Comparison of ENCODE assay signal across 1 cellular context in genomic region chr18:46097853-46098615, GRCh38.
TF ChIP-seq lines count a peak whose summit lies in the region.

ATP5F1A (minus strand) TSS chr18:46098296; CDS start chr18:46098231, 65 bp downstream.

TF ChIP-seq in GM12878, 131 proteins besides CTCF, POLR2A, EP300 and RAD21 (continued from another document and continues in another):
- TF ChIP-seq KLF5 (IDR thresholded peaks at IDR 0.05; ENCODE audit: partially characterized antibody) (peak; percentile 63), ASH2L (IDR thresholded peaks at IDR 0.05; ENCODE audit: borderline replicate concordance, low read depth) (peak; percentile 75; the same call in 1 of the 2 replicates), STAT1 (conservative IDR thresholded peaks at IDR 0.05) (no peak), JUND (IDR thresholded peaks at IDR 0.05; ENCODE audit: low read depth, low read length) (no peak), TCF7 (IDR thresholded peaks at IDR 0.05; ENCODE audit: borderline replicate concordance) (no peak), DPF2 (IDR thresholded peaks at IDR 0.05) (no peak), HDGF (IDR thresholded peaks at IDR 0.05) (no peak), SREBF2 (IDR thresholded peaks at IDR 0.05; ENCODE audit: low read length) (no peak), ZBED1 (IDR thresholded peaks at IDR 0.05; ENCODE audit: borderline replicate concordance) (0 out of 2 replicates have a peak, but pooled peaks have one; percentile 49), RCOR1 (conservative IDR thresholded peaks at IDR 0.05; ENCODE audit: low read depth, low read length) (no peak), PML (IDR thresholded peaks at IDR 0.05; ENCODE audit: low read length) (peak; percentile 71; the same call in 1 of the 2 replicates), CHD2 (IDR thresholded peaks at IDR 0.05; ENCODE audit: borderline replicate concordance, low read depth, low read length) (peak; percentile 15; the same call in 1 of the 2 replicates), NKRF (conservative IDR thresholded peaks at IDR 0.05) (peak; percentile 80), JUNB (IDR thresholded peaks at IDR 0.05) (no peak), ZNF384 (IDR thresholded peaks at IDR 0.05; ENCODE audit: borderline replicate concordance, low read depth, low read length) (no peak), SIX5 (IDR thresholded peaks at IDR 0.05; ENCODE audit: low read depth, low read length, severe bottlenecking) (no peak), GATAD2B (conservative IDR thresholded peaks at IDR 0.05; ENCODE audit: low read depth) (peak; percentile 66), MAX (IDR thresholded peaks at IDR 0.05; ENCODE audit: low read depth, low read length) (peak; percentile 78), SMARCA5 (IDR thresholded peaks at IDR 0.05) (peak; percentile 47; the same call in 1 of the 2 replicates), E2F8 (IDR thresholded peaks at IDR 0.05; ENCODE audit: low read depth, partially characterized antibody) (no peak), BCL3 (IDR thresholded peaks at IDR 0.05; ENCODE audit: borderline replicate concordance, insufficient read depth, low read depth, low read length, poor library complexity, severe bottlenecking) (no peak), SIN3A (IDR thresholded peaks at IDR 0.05; ENCODE audit: low read depth, low read length) (0 out of 2 replicates have a peak, but pooled peaks have one; percentile 23), PAX5 (IDR thresholded peaks at IDR 0.05; ENCODE audit: borderline replicate concordance, low read depth, low read length) (no peak), BCLAF1 (IDR thresholded peaks at IDR 0.05) (no peak), SUZ12 (IDR thresholded peaks at IDR 0.05; ENCODE audit: unreplicated experiment) (no peak), E2F4 (IDR thresholded peaks at IDR 0.05; ENCODE audit: low read depth, low read length) (no peak), EED (IDR thresholded peaks at IDR 0.05; ENCODE audit: low read depth) (no peak), MYC (IDR thresholded peaks at IDR 0.05; ENCODE audit: insufficient read depth, insufficient read length, insufficient replicate concordance, low read length, severe bottlenecking) (peak; percentile 67), NFXL1 (IDR thresholded peaks at IDR 0.05; ENCODE audit: borderline replicate concordance) (no peak), MTA2 (IDR thresholded peaks at IDR 0.05; ENCODE audit: low read depth) (peak; percentile 20; the same call in 1 of the 2 replicates), KAT2A (conservative IDR thresholded peaks at IDR 0.05; ENCODE audit: control insufficient read depth, low read depth, low read length) (no peak), REST (IDR thresholded peaks at IDR 0.05; ENCODE audit: low read depth, low read length) (no peak), ZBTB4 (CRISPR knock-in tag; IDR thresholded peaks at IDR 0.05) (no peak), YY1 (IDR thresholded peaks at IDR 0.05; ENCODE audit: low read depth, low read length) (peak; percentile 95), ZSCAN29 (IDR thresholded peaks at IDR 0.05) (no peak; the same call in 1 of the 2 replicates), SP1 (IDR thresholded peaks at IDR 0.05; ENCODE audit: low read depth, low read length) (no peak), BHLHE40 (IDR thresholded peaks at IDR 0.05; ENCODE audit: borderline replicate concordance in 1 of 2, low read depth in 2 of 2, low read length in 1 of 2) (peak in 1 of 2 experiments; percentile 47; a peak in 1 of 4 replicates), SUPT20H (IDR thresholded peaks at IDR 0.05; ENCODE audit: borderline replicate concordance, control insufficient read depth, low read depth, low read length) (no peak), PBX3 (IDR thresholded peaks at IDR 0.05; ENCODE audit: insufficient replicate concordance, low read depth, low read length) (no peak)
